Comparison of ENCODE assay signal across 29 cellular contexts in the genomic region with DNA sequence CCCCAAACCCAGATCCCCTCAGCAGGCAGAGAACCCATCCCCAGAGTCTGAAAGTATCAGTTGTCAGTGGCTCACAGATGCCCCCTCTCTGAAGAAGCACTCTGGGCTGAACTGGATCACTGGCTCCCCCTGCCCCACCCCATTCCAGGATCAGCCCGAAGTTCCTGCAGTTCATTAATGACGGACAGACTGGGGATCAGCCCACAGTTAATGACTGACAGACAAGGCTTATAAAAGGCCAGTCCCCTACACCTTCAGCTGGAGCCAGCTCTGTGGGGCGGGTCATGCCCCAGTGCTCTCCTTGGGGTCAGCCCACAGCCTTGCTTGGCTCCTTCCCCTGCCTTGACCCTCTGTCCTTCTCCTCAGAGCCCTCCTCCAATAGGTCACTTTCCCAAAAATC. TPM values are rescaled to one million over a fixed set of nuclear protein-coding genes. Genes with fewer than 3 reads are reported as not detected.
"Had no signal": no experiment of that assay in that cellular context is flagged by ENCODE, and none has a peak within 500 bp of the region (broad histone marks: within the 10 kb centered on the region; RNA-seq: fewer than 3 reads in every experiment).

No MANE protein-coding gene starts in this region.

- H3K9me3 ChIP-seq: ovary, testis had no signal

- H3K4me1 Mint-ChIP-seq: immature natural killer cell; naive B cell; stimulated activated memory B cell treated with anti-CD40 and anti-IgM and Interleukin-4, amounts not matched to agents 10 μg/mL and 1 μg/mL and 100 μg/mL, for 72 hours had no signal

- H3K27me3 ChIP-seq: ovary, testis, tibial artery, upper lobe of left lung had no signal

- H3K4me3 Mint-ChIP-seq: immature natural killer cell; mesothelial cell of epicardium; naive B cell; natural killer cell treated with Interleukin-12 subunit alpha and Interleukin-12 subunit beta and Interleukin-15 and Interleukin-18, amount 100 ng/mL, for 72 hours; stimulated activated memory B cell treated with anti-CD40 and anti-IgM and Interleukin-4, amounts not matched to agents 10 μg/mL and 1 μg/mL and 100 μg/mL, for 72 hours had no signal

- DNase-seq: dermis blood vessel endothelial cell; effector memory CD4-positive, alpha-beta T cell; foreskin melanocyte; glutamatergic neuron; heart right ventricle; hypothalamus; immature natural killer cell; islet precursor cell; kidney glomerular epithelial cell; mesenchymal stem cell; mucosa of descending colon; naive B cell; nucleus accumbens; sigmoid colon; spleen; stimulated activated CD4-positive, alpha-beta T cell treated with anti-CD3 and anti-CD28 coated beads, Interleukin-4, amount 100 ng/mL, for 4 hours; stimulated activated naive CD8-positive, alpha-beta T cell treated with anti-CD3 and anti-CD28 coated beads, Interleukin-15, Interleukin-2, amounts not matched to agents 100 U/mL and 50 U/mL, for 24 hours; substantia nigra; testis; tibial artery; upper lobe of left lung had no signal

- H3K36me3 Mint-ChIP-seq: mesothelial cell of epicardium; stimulated activated memory B cell treated with anti-CD40 and anti-IgM and Interleukin-4, amounts not matched to agents 10 μg/mL and 1 μg/mL and 100 μg/mL, for 72 hours had no signal

- H3K4me1 ChIP-seq: sigmoid colon, spleen, tibial artery, upper lobe of left lung had no signal

- H3K4me3 ChIP-seq: coronary artery, esophagus muscularis mucosa, heart right ventricle, mucosa of descending colon, ovary, sigmoid colon, spleen, testis, tibial artery, upper lobe of left lung had no signal

- H3K27ac ChIP-seq: coronary artery, esophagus muscularis mucosa, heart right ventricle, sigmoid colon, spleen, testis, tibial artery, upper lobe of left lung had no signal

- ATAC-seq: heart right ventricle; left lobe of liver; mucosa of descending colon; natural killer cell treated with Interleukin-12 subunit alpha and Interleukin-12 subunit beta and Interleukin-15 and Interleukin-18, amount 100 ng/mL, for 72 hours; stimulated activated memory B cell treated with anti-CD40 and anti-IgM and Interleukin-4, amounts not matched to agents 10 μg/mL and 1 μg/mL and 100 μg/mL, for 72 hours; stimulated activated naive CD8-positive, alpha-beta T cell treated with anti-CD3 and anti-CD28 coated beads, Interleukin-15, Interleukin-2, amounts not matched to agents 100 U/mL and 50 U/mL, for 24 hours had no signal

- H3K36me3 ChIP-seq: ovary, spleen, upper lobe of left lung had no signal

- H3K27ac Mint-ChIP-seq: immature natural killer cell; mesothelial cell of epicardium; naive B cell; natural killer cell treated with Interleukin-12 subunit alpha and Interleukin-12 subunit beta and Interleukin-15 and Interleukin-18, amount 100 ng/mL, for 72 hours; stimulated activated memory B cell treated with anti-CD40 and anti-IgM and Interleukin-4, amounts not matched to agents 10 μg/mL and 1 μg/mL and 100 μg/mL, for 72 hours had no signal

RNA-seq across cellular contexts. Expression of gene KIAA1755, which starts 21.7 kb away (rescaled TPM):
- total RNA-seq: lung microvascular endothelial cell; natural killer cell treated with Interleukin-12 subunit alpha and Interleukin-12 subunit beta and Interleukin-15 and Interleukin-18, amount 100 ng/mL, for 72 hours had no signal
- polyA plus RNA-seq: immature natural killer cell had no signal
